In the genomic region with DNA sequence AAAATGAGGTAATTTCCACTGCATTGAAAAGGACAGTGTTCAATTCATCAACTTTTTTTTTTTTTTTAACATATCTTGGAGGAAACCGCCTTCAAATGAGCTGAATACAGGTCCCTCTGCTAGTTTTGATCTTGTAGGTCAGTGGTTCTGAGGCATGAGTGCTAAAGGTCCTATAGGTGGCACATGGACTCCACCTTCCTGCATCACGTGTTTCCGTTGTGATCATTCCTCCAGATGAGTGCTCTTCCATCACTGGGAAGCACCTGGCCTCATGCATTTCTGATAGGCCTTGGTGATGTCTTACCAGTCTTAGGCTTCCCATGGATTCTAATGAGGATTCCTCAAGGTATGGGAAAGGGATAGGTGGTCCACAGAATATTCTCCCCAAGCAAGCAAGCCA, we compare ENCODE assay signal across 25 cellular contexts. TPM values are rescaled to one million over a fixed set of nuclear protein-coding genes. Genes with fewer than 3 reads are reported as not detected.
A peak's percentile ranks its signal among the peaks of the same experiment; 100 is the strongest.
DNase-seq lines count a peak whose midpoint lies in the region; ATAC-seq and TF ChIP-seq lines count a peak whose summit lies in the region.
"Had no signal": no experiment of that assay in that cellular context is flagged by ENCODE, and none has a peak within 500 bp of the region (broad histone marks: within the 10 kb centered on the region; RNA-seq: fewer than 3 reads in every experiment).

No MANE protein-coding gene starts in this region.

- peaks cover 11% of the 10 kb centered on the region for H3K36me3 ChIP-seq in endodermal cell (ENCODE audit: control insufficient read depth, insufficient read depth, low read length)

- no peaks in the 10 kb centered on the region for H3K27me3 Mint-ChIP-seq in endodermal cell (ENCODE audit: insufficient read depth)
- H3K27me3 Mint-ChIP-seq in activated CD8-positive, alpha-beta T cell treated with anti-CD3 and anti-CD28 coated beads, Interleukin-2, amount 10 ng/mL, durations not matched to agents 7 days and 5 days (ENCODE audit: low read depth): no peaks in the 10 kb centered on the region
- H3K27me3 Mint-ChIP-seq: activated CD4-positive, alpha-beta T cell treated with anti-CD3 and anti-CD28 coated beads for 36 hours; activated naive CD8-positive, alpha-beta T cell treated with anti-CD3 and anti-CD28 coated beads, Interleukin-2, amount 50 U/mL, for 24 hours; CD4-positive, alpha-beta T cell; T-helper 17 cell had no signal

- peaks cover 11% of the 10 kb centered on the region for H3K36me3 Mint-ChIP-seq in endodermal cell (ENCODE audit: low read depth)
- H3K36me3 Mint-ChIP-seq in activated CD8-positive, alpha-beta T cell treated with anti-CD3 and anti-CD28 coated beads, Interleukin-2, amount 10 ng/mL, durations not matched to agents 7 days and 5 days (ENCODE audit: low read depth): peaks cover 15% of the 10 kb centered on the region

- no peaks in the 10 kb centered on the region for H3K4me1 ChIP-seq in endodermal cell (ENCODE audit: control insufficient read depth, insufficient read depth, low read length)
- H3K4me1 ChIP-seq: gastroesophageal sphincter had no signal

- H3K4me1 Mint-ChIP-seq in endodermal cell: peaks cover 3% of the 10 kb centered on the region
- H3K4me1 Mint-ChIP-seq in activated CD8-positive, alpha-beta T cell treated with anti-CD3 and anti-CD28 coated beads, Interleukin-2, amount 10 ng/mL, durations not matched to agents 7 days and 5 days (ENCODE audit: low read depth): no peaks in the 10 kb centered on the region
- H3K4me1 Mint-ChIP-seq: activated CD4-positive, alpha-beta T cell treated with anti-CD3 and anti-CD28 coated beads for 36 hours; activated naive CD8-positive, alpha-beta T cell treated with anti-CD3 and anti-CD28 coated beads, Interleukin-2, amount 50 U/mL, for 24 hours had no signal

- no peak overlapping the region for H3K4me3 Mint-ChIP-seq in endodermal cell
- no peak overlapping the region for H3K4me3 Mint-ChIP-seq in activated CD8-positive, alpha-beta T cell treated with anti-CD3 and anti-CD28 coated beads, Interleukin-2, amount 10 ng/mL, durations not matched to agents 7 days and 5 days
- H3K4me3 Mint-ChIP-seq: activated CD4-positive, alpha-beta T cell treated with anti-CD3 and anti-CD28 coated beads for 36 hours; activated naive CD8-positive, alpha-beta T cell treated with anti-CD3 and anti-CD28 coated beads, Interleukin-2, amount 50 U/mL, for 24 hours; activated T-cell treated with anti-CD3 and anti-CD28 coated beads, Interleukin-2, amount 50 U/mL, for 4 hours; CD4-positive, alpha-beta T cell; T-helper 17 cell had no signal

- H3K27ac ChIP-seq in endodermal cell (ENCODE audit: low read depth, low read length): no peak overlapping the region
- H3K27ac ChIP-seq: 22Rv1, gastroesophageal sphincter, left lung, RWPE1 had no signal

- 0 out of 2 replicates have a peak, but pooled peaks have one; percentile 7 for TF ChIP-seq CTCF in AG10803 (conservative IDR thresholded peaks at IDR 0.05; ENCODE audit: low read length)
- TF ChIP-seq CTCF in endodermal cell (conservative IDR thresholded peaks at IDR 0.05): peak; percentile 58

- no peaks in the 10 kb centered on the region for H3K27me3 ChIP-seq in endodermal cell (ENCODE audit: control insufficient read depth, insufficient read depth, low read length, poor library complexity, severe bottlenecking)
- H3K27me3 ChIP-seq: gastroesophageal sphincter, left lung had no signal

- H3K9me3 ChIP-seq in endodermal cell (ENCODE audit: control insufficient read depth, low read length): no peaks in the 10 kb centered on the region
- H3K9me3 ChIP-seq: gastroesophageal sphincter, left lung had no signal

- no peak overlapping the region for H3K27ac Mint-ChIP-seq in endodermal cell
- H3K27ac Mint-ChIP-seq in activated CD8-positive, alpha-beta T cell treated with anti-CD3 and anti-CD28 coated beads, Interleukin-2, amount 10 ng/mL, durations not matched to agents 7 days and 5 days: no peak overlapping the region
- H3K27ac Mint-ChIP-seq: activated CD4-positive, alpha-beta T cell treated with anti-CD3 and anti-CD28 coated beads for 36 hours; activated naive CD8-positive, alpha-beta T cell treated with anti-CD3 and anti-CD28 coated beads, Interleukin-2, amount 50 U/mL, for 24 hours; CD4-positive, alpha-beta T cell; T-helper 17 cell had no signal

- H3K9me3 Mint-ChIP-seq in endodermal cell: no peaks in the 10 kb centered on the region
- no peaks in the 10 kb centered on the region for H3K9me3 Mint-ChIP-seq in activated CD8-positive, alpha-beta T cell treated with anti-CD3 and anti-CD28 coated beads, Interleukin-2, amount 10 ng/mL, durations not matched to agents 7 days and 5 days (ENCODE audit: insufficient read depth)
- H3K9me3 Mint-ChIP-seq: activated naive CD8-positive, alpha-beta T cell treated with anti-CD3 and anti-CD28 coated beads, Interleukin-2, amount 50 U/mL, for 24 hours; activated T-cell treated with anti-CD3 and anti-CD28 coated beads, Interleukin-2, amount 50 U/mL, for 4 hours; CD4-positive, alpha-beta T cell had no signal

- ATAC-seq in activated CD8-positive, alpha-beta T cell treated with anti-CD3 and anti-CD28 coated beads, Interleukin-2, amount 10 ng/mL, durations not matched to agents 7 days and 5 days: no peak
- ATAC-seq: activated CD4-positive, alpha-beta T cell treated with anti-CD3 and anti-CD28 coated beads for 36 hours; activated naive CD8-positive, alpha-beta T cell treated with anti-CD3 and anti-CD28 coated beads, Interleukin-2, amount 50 U/mL, for 24 hours; activated T-cell treated with anti-CD3 and anti-CD28 coated beads, Interleukin-2, amount 50 U/mL, for 4 hours; gastroesophageal sphincter; left lung; T-helper 17 cell had no signal

- POLR2A ChIA-PET in activated CD8-positive, alpha-beta T cell treated with anti-CD3 and anti-CD28 coated beads, Interleukin-2, amount 10 ng/mL, durations not matched to agents 7 days and 5 days (lab: Charles Lee): no interaction called here

- no peak overlapping the region for H3K4me3 ChIP-seq in AG10803 (ENCODE audit: low read length)
- no peak overlapping the region for H3K4me3 ChIP-seq in endodermal cell (ENCODE audit: low read length)
- H3K4me3 ChIP-seq: gastroesophageal sphincter, left lung had no signal

- H3K9ac ChIP-seq in endodermal cell (ENCODE audit: extremely low read depth, low read length, poor library complexity, severe bottlenecking): no peak overlapping the region

- WGBS in endodermal cell (ENCODE audit: insufficient coverage in 1 of 2, insufficient read length in 1 of 2), 2 experiments: 93 to 95% methylated on average over 2 to 3 of the region's 3 CpGs

- CTCF ChIA-PET in activated CD8-positive, alpha-beta T cell treated with anti-CD3 and anti-CD28 coated beads, Interleukin-2, amount 10 ng/mL, durations not matched to agents 7 days and 5 days (lab: Charles Lee): interaction anchor here (1.3 kb wide), 1 partner anchor 33 kb away, joined by 3 read pairs; no protein-coding TSS in a partner anchor

- DNase-seq in DMS53 (lab: John Stamatoyannopoulos, UW) (peak; percentile 31), DMS53 treated with DMSO at 0.1 percent for 48 hours (lab: John Stamatoyannopoulos, UW; ENCODE audit: unreplicated experiment) (no peak), AG10803 (ENCODE audit: low read depth) (no peak), NCI-H526 (lab: John Stamatoyannopoulos, UW) (peak; percentile 73 to 87), endodermal cell (no peak), GDM1 (lab: John Stamatoyannopoulos, UW) (no peak), COR-L47 (lab: John Stamatoyannopoulos, UW) (no peak)
- DNase-seq in activated CD8-positive, alpha-beta T cell treated with anti-CD3 and anti-CD28 coated beads, Interleukin-2, amount 10 ng/mL, durations not matched to agents 7 days and 5 days: no peak
- DNase-seq: activated CD4-positive, alpha-beta T cell treated with anti-CD3 and anti-CD28 coated beads for 36 hours; activated naive CD8-positive, alpha-beta T cell treated with anti-CD3 and anti-CD28 coated beads, Interleukin-2, amount 50 U/mL, for 24 hours; activated T-cell treated with anti-CD3 and anti-CD28 coated beads, Interleukin-2, amount 50 U/mL, for 4 hours; CD4-positive, alpha-beta T cell; central memory CD4-positive, alpha-beta T cell; HCEC 1CT; hypothalamus; KG1; left lung; NCI-H1436 treated with DMSO at 0.1 percent for 48 hours; NCI-H524 treated with DMSO at 0.1 percent for 48 hours; nucleus accumbens; stimulated activated naive CD4-positive, alpha-beta T cell treated with Interleukin-2 at 50 U/mL for 16 hours; T-helper 17 cell had no signal

RNA-seq across cellular contexts. Expression of gene FDX1, which starts 37.8 kb away (rescaled TPM):
- total RNA-seq in endodermal cell: 10 to 100 TPM; 11.8 to 12.1 TPM
- 9.9 TPM for polyA plus RNA-seq in endodermal cell (2013, experiment 1 of 2)
- 10.6 TPM for polyA plus RNA-seq in endodermal cell (2013, experiment 2 of 2)
- 10 to 100 TPM; 10.0 to 10.5 TPM for total RNA-seq in activated CD8-positive, alpha-beta T cell treated with anti-CD3 and anti-CD28 coated beads, Interleukin-2, amount 10 ng/mL, durations not matched to agents 7 days and 5 days

Comparison
In these comparisons a context has a peak if more than half of its experiments do, and no peak if none do; other contexts are left out.
1. DNase-seq: peak in DMS53 (single experiment) and NCI-H526 (2 of 2); none in DMS53 treated with DMSO at 0.1 percent for 48 hours (single experiment), AG10803 (single experiment), endodermal cell (single experiment), GDM1 (single experiment), activated CD8-positive, alpha-beta T cell treated with anti-CD3 and anti-CD28 coated beads, Interleukin-2, amount 10 ng/mL, durations not matched to agents 7 days and 5 days (single experiment) and COR-L47 (single experiment).